ENCODE assay signal across 8 cellular contexts in the genomic region with DNA sequence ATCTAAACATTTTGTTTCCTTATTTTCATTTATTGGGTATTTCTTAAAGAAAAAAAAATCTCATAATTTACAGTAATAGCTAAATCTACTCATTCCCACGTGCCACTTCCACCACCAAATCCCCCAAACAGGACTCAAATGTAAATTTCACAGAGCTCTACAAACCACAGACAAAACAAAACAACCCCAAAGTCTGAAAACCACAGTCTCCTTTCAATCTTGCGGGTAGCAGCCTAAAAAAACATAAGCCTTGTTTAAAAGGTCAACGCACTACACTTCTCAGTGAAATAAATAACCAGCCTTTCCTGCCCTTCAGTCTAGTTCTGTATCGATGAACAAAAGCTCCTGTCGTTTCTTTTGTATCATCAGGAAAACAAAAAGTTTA.
DNase-seq lines count a peak whose midpoint lies in the region; ATAC-seq and TF ChIP-seq lines count a peak whose summit lies in the region.

No MANE protein-coding gene starts in this region.

- DNase-seq in CD8-positive, alpha-beta T cell: peak in 2 of 7 experiments; percentile 41 to 53
- DNase-seq in brain microvascular endothelial cell: peak; percentile 30
- no peak for DNase-seq in memory B cell (ENCODE audit: low spot score in 2 of 2)
- DNase-seq in SK-N-DZ (ENCODE audit: low spot score): no peak
- no peak for DNase-seq in NK-92 (lab: John Stamatoyannopoulos, UW; ENCODE audit: unreplicated experiment)
- no peak for DNase-seq in activated CD8-positive, alpha-beta memory T cell treated with anti-CD3 and anti-CD28 coated beads, Interleukin-2, amount 50 U/mL, for 4 hours

- H3K4me3 Mint-ChIP-seq in CD8-positive, alpha-beta T cell: peak overlapping the region; percentile 92
- H3K4me3 Mint-ChIP-seq in memory B cell: peak overlapping the region; percentile 95

- peak overlapping the region; percentile 69 for H3K4me3 ChIP-seq in CD8-positive, alpha-beta T cell (ENCODE audit: low read depth, low read length)
- H3K4me3 ChIP-seq in HUES6 (ENCODE audit: low read depth, low read length) (peak overlapping the region; percentile 69), brain microvascular endothelial cell (ENCODE audit: low read depth, low read length) (peak overlapping the region; percentile 38)

- no peaks in the 10 kb centered on the region for H3K36me3 ChIP-seq in CD8-positive, alpha-beta T cell (ENCODE audit: insufficient read depth, low read length)
- no peaks in the 10 kb centered on the region for H3K36me3 ChIP-seq in HUES6 (ENCODE audit: control insufficient read depth, insufficient read depth, low read length)
- no peaks in the 10 kb centered on the region for H3K36me3 ChIP-seq in brain microvascular endothelial cell (replicated peaks)

- no peaks in the 10 kb centered on the region for H3K9me3 Mint-ChIP-seq in CD8-positive, alpha-beta T cell
- no peaks in the 10 kb centered on the region for H3K9me3 Mint-ChIP-seq in memory B cell

- no peaks in the 10 kb centered on the region for H3K27me3 ChIP-seq in CD8-positive, alpha-beta T cell (ENCODE audit: insufficient read depth, low read length)
- no peaks in the 10 kb centered on the region for H3K27me3 ChIP-seq in HUES6 (ENCODE audit: control insufficient read depth, insufficient read depth, low read length)
- H3K27me3 ChIP-seq in brain microvascular endothelial cell (replicated peaks): no peaks in the 10 kb centered on the region

- POLR2A ChIA-PET in CD8-positive, alpha-beta T cell (lab: Charles Lee): interaction anchor here (0.6 to 5.9 kb wide), 15 partner anchors 8 to 295 kb away, joined by 3 to 209 read pairs (median 6); a partner anchor contains a TSS

- no peaks in the 10 kb centered on the region for H3K27me3 Mint-ChIP-seq in CD8-positive, alpha-beta T cell (ENCODE audit: low read depth)
- no peaks in the 10 kb centered on the region for H3K27me3 Mint-ChIP-seq in memory B cell

- ATAC-seq in CD8-positive, alpha-beta T cell: peak; percentile 22
- ATAC-seq in GM21447 (IDR thresholded peaks at IDR 0.05; ENCODE audit: unreplicated experiment) (peak; percentile 50), memory B cell (ENCODE audit: low read depth) (peak; percentile 5)

- H3K27ac ChIP-seq in CD8-positive, alpha-beta T cell (ENCODE audit: low read depth, low read length): peak overlapping the region; percentile 93
- H3K27ac ChIP-seq in HUES6 (ENCODE audit: low read depth, low read length): peak overlapping the region; percentile 0; the same call in 1 of the 2 replicates
- peak overlapping the region; percentile 23 for H3K27ac ChIP-seq in brain microvascular endothelial cell

- H3K9me3 ChIP-seq in CD8-positive, alpha-beta T cell (ENCODE audit: low read length): no peaks in the 10 kb centered on the region
- no peaks in the 10 kb centered on the region for H3K9me3 ChIP-seq in HUES6 (ENCODE audit: control insufficient read depth, insufficient read depth, low read depth, low read length)

- TF ChIP-seq CTCF in CD8-positive, alpha-beta T cell (IDR thresholded peaks at IDR 0.05): no peak
- TF ChIP-seq CTCF in brain microvascular endothelial cell (IDR thresholded peaks at IDR 0.05; ENCODE audit: low read depth, low read length, missing control alignments): no peak

- H3K4me1 Mint-ChIP-seq in CD8-positive, alpha-beta T cell (ENCODE audit: low read depth): peaks cover 65% of the 10 kb centered on the region
- peaks cover 44% of the 10 kb centered on the region for H3K4me1 Mint-ChIP-seq in memory B cell

- peaks cover 40% of the 10 kb centered on the region for H3K36me3 Mint-ChIP-seq in CD8-positive, alpha-beta T cell
- peaks cover 9% of the 10 kb centered on the region for H3K36me3 Mint-ChIP-seq in memory B cell

- intact Hi-C loops in CD8-positive, alpha-beta T cell (cut with DNase I, micrococcal nuclease): loop anchor here (1.0 to 5.0 kb wide), 8 partner anchors 12 to 564 kb away; a partner anchor contains a TSS

- H3K27ac Mint-ChIP-seq in CD8-positive, alpha-beta T cell: peak overlapping the region; percentile 97
- peak overlapping the region; percentile 93 for H3K27ac Mint-ChIP-seq in memory B cell

- in situ Hi-C loops in brain microvascular endothelial cell (cut with HindIII; ENCODE audit: low pct_ligation_motif_present, low sequenced_read_pairs): no loop called here

- CTCF ChIA-PET in CD8-positive, alpha-beta T cell (lab: Charles Lee): interaction anchor here (0.6 to 15.7 kb wide), 9 partner anchors 11 to 296 kb away, joined by 3 to 312 read pairs (median 9); a partner anchor contains a TSS

- peak overlapping the region; percentile 78 for H3K9ac ChIP-seq in HUES6 (ENCODE audit: low read length)

- peaks cover 53% of the 10 kb centered on the region for H3K4me1 ChIP-seq in CD8-positive, alpha-beta T cell (ENCODE audit: insufficient read depth, low read length)
- H3K4me1 ChIP-seq in HUES6 (ENCODE audit: control insufficient read depth, insufficient read depth, low read length): peaks cover 48% of the 10 kb centered on the region

Comparison
In these comparisons a context has a peak if more than half of its experiments do, and no peak if none do; other contexts are left out.
1. H3K27ac ChIP-seq: peak in every context shown above with its lines; median percentile 93 in CD8-positive, alpha-beta T cell; 23 in brain microvascular endothelial cell; 0 in HUES6.